Comparison of ENCODE assay signal across 29 cellular contexts in the genomic region with DNA sequence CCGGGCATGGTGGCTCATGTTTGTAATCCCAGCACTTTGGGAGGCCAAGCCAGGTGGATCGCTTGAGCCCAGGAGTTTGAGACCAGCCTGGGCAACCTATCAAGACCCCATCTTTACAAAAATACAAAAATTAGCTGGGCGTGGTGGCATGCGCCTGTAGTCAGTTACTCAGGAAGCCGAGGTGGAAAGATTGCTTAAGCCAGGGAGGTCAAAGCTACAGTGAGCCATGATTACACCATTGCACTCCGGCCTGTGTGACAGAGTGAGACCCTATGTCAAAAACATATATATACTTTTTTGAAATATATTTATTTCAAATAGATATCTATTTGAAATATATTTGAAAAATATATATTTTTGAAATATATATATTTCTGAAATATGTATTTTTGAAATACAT.
"Had no signal": no experiment of that assay in that cellular context is flagged by ENCODE, and none has a peak within 500 bp of the region (broad histone marks: within the 10 kb centered on the region; RNA-seq: fewer than 3 reads in every experiment).

No MANE protein-coding gene starts in this region.

- H3K9me3 ChIP-seq: pancreas, prostate gland, thoracic aorta had no signal

- H3K27me3 ChIP-seq: pancreas had no signal

- ATAC-seq: activated naive CD8-positive, alpha-beta T cell treated with anti-CD3 and anti-CD28 coated beads, Interleukin-2, amount 50 U/mL, for 24 hours; activated T-helper 17 cell treated with anti-CD3 and anti-CD28 coated beads, Interleukin-2, amount 50 U/mL, for 72 hours; esophagus mucosa; left cardiac atrium; pancreas; sciatic nerve; stimulated activated effector memory CD8-positive, alpha-beta T cell treated with anti-CD3 and anti-CD28 coated beads, Interleukin-12 subunit alpha, Interleukin-12 subunit beta, amount 100 ng/mL, for 72 hours; T-helper 17 cell had no signal

- H3K4me3 ChIP-seq: pancreas, prostate gland, skin epidermis, thoracic aorta had no signal

- H3K36me3 Mint-ChIP-seq: activated naive CD4-positive, alpha-beta T cell treated with anti-CD3 and anti-CD28 coated beads, Interleukin-2, amount 50 U/mL, for 24 hours; stimulated activated effector memory CD8-positive, alpha-beta T cell treated with anti-CD3 and anti-CD28 coated beads, Interleukin-12 subunit alpha, Interleukin-12 subunit beta, amount 100 ng/mL, for 72 hours had no signal

- H3K4me1 Mint-ChIP-seq: activated naive CD4-positive, alpha-beta T cell treated with anti-CD3 and anti-CD28 coated beads, Interleukin-2, amount 50 U/mL, for 24 hours; activated naive CD8-positive, alpha-beta T cell treated with anti-CD3 and anti-CD28 coated beads, Interleukin-2, amount 50 U/mL, for 24 hours; naive B cell; stimulated activated effector memory CD8-positive, alpha-beta T cell treated with anti-CD3 and anti-CD28 coated beads, Interleukin-12 subunit alpha, Interleukin-12 subunit beta, amount 100 ng/mL, for 72 hours had no signal

- H3K27ac Mint-ChIP-seq: activated naive CD4-positive, alpha-beta T cell treated with anti-CD3 and anti-CD28 coated beads, Interleukin-2, amount 50 U/mL, for 24 hours; activated naive CD8-positive, alpha-beta T cell treated with anti-CD3 and anti-CD28 coated beads, Interleukin-2, amount 50 U/mL, for 24 hours; activated T-cell treated with anti-CD3 and anti-CD28 coated beads, Interleukin-2, amount 50 U/mL, for 24 hours; activated T-helper 17 cell treated with anti-CD3 and anti-CD28 coated beads, Interleukin-2, amount 50 U/mL, for 72 hours; mesothelial cell of epicardium; naive B cell; stimulated activated effector memory CD8-positive, alpha-beta T cell treated with anti-CD3 and anti-CD28 coated beads, Interleukin-12 subunit alpha, Interleukin-12 subunit beta, amount 100 ng/mL, for 72 hours; stimulated activated naive CD8-positive, alpha-beta T cell treated with anti-CD3 and anti-CD28 coated beads, Interleukin-15, Interleukin-2, amounts not matched to agents 100 ng/mL and 50 ng/mL, for 24 hours; T-helper 17 cell had no signal

- H3K36me3 ChIP-seq: pancreas, prostate gland, thoracic aorta had no signal

- DNase-seq: activated CD4-positive, alpha-beta T cell treated with anti-CD3 and anti-CD28 coated beads for 4 hours; activated CD4-positive, alpha-beta T cell treated with anti-CD3 and anti-CD28 coated beads, Interleukin-2, amount 50 U/mL, for 4 hours; activated CD4-positive, CD25-positive, alpha-beta regulatory T cell; activated CD8-positive, alpha-beta memory T cell treated with anti-CD3 and anti-CD28 coated beads for 24 hours; activated gamma-delta T cell treated with Interleukin-2 at 50 U/mL for 16 hours; activated naive CD8-positive, alpha-beta T cell treated with anti-CD3 and anti-CD28 coated beads, Interleukin-2, amount 50 U/mL, for 24 hours; activated T-cell treated with anti-CD3 and anti-CD28 coated beads, Interleukin-2, amount 50 U/mL, for 24 hours; amygdala; caudate nucleus; foreskin fibroblast; hippocampal formation; left cardiac atrium; naive B cell; nucleus accumbens; pancreas; retina; stimulated activated CD4-positive, alpha-beta T cell treated with anti-CD3 and anti-CD28 coated beads, Interleukin-4, amount 100 ng/mL, for 24 hours; T-helper 17 cell; trophoblast cell had no signal

- H3K27ac ChIP-seq: pancreas, prostate gland, skin epidermis, thoracic aorta had no signal

- H3K4me1 ChIP-seq: pancreas, prostate gland had no signal

- H3K27me3 Mint-ChIP-seq: activated naive CD4-positive, alpha-beta T cell treated with anti-CD3 and anti-CD28 coated beads, Interleukin-2, amount 50 U/mL, for 24 hours; activated T-cell treated with anti-CD3 and anti-CD28 coated beads, Interleukin-2, amount 50 U/mL, for 24 hours; activated T-helper 17 cell treated with anti-CD3 and anti-CD28 coated beads, Interleukin-2, amount 50 U/mL, for 72 hours; stimulated activated naive CD8-positive, alpha-beta T cell treated with anti-CD3 and anti-CD28 coated beads, Interleukin-15, Interleukin-2, amounts not matched to agents 100 ng/mL and 50 ng/mL, for 24 hours; T-helper 17 cell had no signal

- H3K9me3 Mint-ChIP-seq: activated naive CD4-positive, alpha-beta T cell treated with anti-CD3 and anti-CD28 coated beads, Interleukin-2, amount 50 U/mL, for 24 hours; activated naive CD8-positive, alpha-beta T cell treated with anti-CD3 and anti-CD28 coated beads, Interleukin-2, amount 50 U/mL, for 24 hours; activated T-cell treated with anti-CD3 and anti-CD28 coated beads, Interleukin-2, amount 50 U/mL, for 24 hours; activated T-helper 17 cell treated with anti-CD3 and anti-CD28 coated beads, Interleukin-2, amount 50 U/mL, for 72 hours; mesothelial cell of epicardium; stimulated activated effector memory CD8-positive, alpha-beta T cell treated with anti-CD3 and anti-CD28 coated beads, Interleukin-12 subunit alpha, Interleukin-12 subunit beta, amount 100 ng/mL, for 72 hours; stimulated activated naive CD8-positive, alpha-beta T cell treated with anti-CD3 and anti-CD28 coated beads, Interleukin-15, Interleukin-2, amounts not matched to agents 100 ng/mL and 50 ng/mL, for 24 hours had no signal

- H3K4me3 Mint-ChIP-seq: activated naive CD4-positive, alpha-beta T cell treated with anti-CD3 and anti-CD28 coated beads, Interleukin-2, amount 50 U/mL, for 24 hours; activated naive CD8-positive, alpha-beta T cell treated with anti-CD3 and anti-CD28 coated beads, Interleukin-2, amount 50 U/mL, for 24 hours; activated T-cell treated with anti-CD3 and anti-CD28 coated beads, Interleukin-2, amount 50 U/mL, for 24 hours; activated T-helper 17 cell treated with anti-CD3 and anti-CD28 coated beads, Interleukin-2, amount 50 U/mL, for 72 hours; mesothelial cell of epicardium; naive B cell; stimulated activated effector memory CD8-positive, alpha-beta T cell treated with anti-CD3 and anti-CD28 coated beads, Interleukin-12 subunit alpha, Interleukin-12 subunit beta, amount 100 ng/mL, for 72 hours; stimulated activated naive CD8-positive, alpha-beta T cell treated with anti-CD3 and anti-CD28 coated beads, Interleukin-15, Interleukin-2, amounts not matched to agents 100 ng/mL and 50 ng/mL, for 24 hours; T-helper 17 cell had no signal
